12 cellular contexts compared by ENCODE assay signal in genomic region chr1:17874231-17874630, GRCh38.
DNase-seq lines count a peak whose midpoint lies in the region; ATAC-seq, FAIRE-seq and TF ChIP-seq lines count a peak whose summit lies in the region.
"Had no signal": no experiment of that assay in that cellular context is flagged by ENCODE, and none has a peak within 500 bp of the region (broad histone marks: within the 10 kb centered on the region; RNA-seq: fewer than 3 reads in every experiment).

No MANE protein-coding gene starts in this region.

- H3K36me3 ChIP-seq in WERI-Rb-1 = no peaks in the 10 kb centered on the region
- H3K36me3 ChIP-seq: upper lobe of right lung had no signal

- in situ Hi-C loops in G401 (cut with HindIII; ENCODE audit: low sequenced_read_pairs) = no loop called here

- peaks cover 2% of the 10 kb centered on the region for H3K9me3 ChIP-seq in WERI-Rb-1 (ENCODE audit: severe bottlenecking)
- H3K9me3 ChIP-seq: upper lobe of right lung had no signal

- H3K27me3 ChIP-seq in WERI-Rb-1 (ENCODE audit: insufficient read depth, low read depth, severe bottlenecking) = no peaks in the 10 kb centered on the region
- H3K27me3 ChIP-seq: upper lobe of right lung had no signal

- peaks cover 3% of the 10 kb centered on the region for H3K27me3 Mint-ChIP-seq in activated naive CD4-positive, alpha-beta T cell treated with anti-CD3 and anti-CD28 coated beads, Interleukin-2, amount 10 ng/mL, durations not matched to agents 7 days and 5 days

- TF ChIP-seq CTCF in epithelial cell of proximal tubule (conservative IDR thresholded peaks at IDR 0.05; ENCODE audit: low read depth, low read length) (no peak), WERI-Rb-1 (IDR thresholded peaks at IDR 0.05; ENCODE audit: low read depth, low read length) (no peak)

- CTCF ChIA-PET in activated naive CD4-positive, alpha-beta T cell treated with anti-CD3 and anti-CD28 coated beads, Interleukin-2, amount 10 ng/mL, durations not matched to agents 7 days and 5 days (lab: Charles Lee) = no interaction called here

- no peak for ATAC-seq in HG03520 (IDR thresholded peaks at IDR 0.05; ENCODE audit: unreplicated experiment)
- ATAC-seq: upper lobe of right lung had no signal

- no peak overlapping the region for H3K4me3 ChIP-seq in epithelial cell of proximal tubule (ENCODE audit: low read depth, low read length)
- no peak overlapping the region for H3K4me3 ChIP-seq in WERI-Rb-1 (ENCODE audit: low read depth, low read length)
- H3K4me3 ChIP-seq: skin epidermis, upper lobe of right lung had no signal

- no peaks in the 10 kb centered on the region for H3K4me1 Mint-ChIP-seq in activated naive CD4-positive, alpha-beta T cell treated with anti-CD3 and anti-CD28 coated beads, Interleukin-2, amount 10 ng/mL, durations not matched to agents 7 days and 5 days
- H3K4me1 Mint-ChIP-seq: central memory CD8-positive, alpha-beta T cell had no signal

- DNase-seq in G401 (ENCODE audit: low spot score) (peak; percentile 87), RCC 7860 (ENCODE audit: low spot score) (peak; percentile 91), epithelial cell of proximal tubule (ENCODE audit: low read depth) (peak; percentile 70), renal cortical epithelial cell (ENCODE audit: low read depth) (peak; percentile 90), NCI-H1105 treated with DMSO at 0.1 percent for 48 hours (lab: John Stamatoyannopoulos, UW) (no peak), WERI-Rb-1 (no peak)
- no peak for DNase-seq in activated naive CD4-positive, alpha-beta T cell treated with anti-CD3 and anti-CD28 coated beads, Interleukin-2, amount 10 ng/mL, durations not matched to agents 7 days and 5 days
- DNase-seq: NCI-H146 had no signal

- H3K9me3 Mint-ChIP-seq in activated naive CD4-positive, alpha-beta T cell treated with anti-CD3 and anti-CD28 coated beads, Interleukin-2, amount 10 ng/mL, durations not matched to agents 7 days and 5 days = no peaks in the 10 kb centered on the region
- H3K9me3 Mint-ChIP-seq: central memory CD8-positive, alpha-beta T cell had no signal

- no peak overlapping the region for H3K27ac ChIP-seq in WERI-Rb-1
- H3K27ac ChIP-seq: upper lobe of right lung had no signal

- H3K36me3 Mint-ChIP-seq in activated naive CD4-positive, alpha-beta T cell treated with anti-CD3 and anti-CD28 coated beads, Interleukin-2, amount 10 ng/mL, durations not matched to agents 7 days and 5 days = no peaks in the 10 kb centered on the region

- no peak overlapping the region for H3K27ac Mint-ChIP-seq in activated naive CD4-positive, alpha-beta T cell treated with anti-CD3 and anti-CD28 coated beads, Interleukin-2, amount 10 ng/mL, durations not matched to agents 7 days and 5 days

- no peak overlapping the region for H3K4me3 Mint-ChIP-seq in activated naive CD4-positive, alpha-beta T cell treated with anti-CD3 and anti-CD28 coated beads, Interleukin-2, amount 10 ng/mL, durations not matched to agents 7 days and 5 days
- H3K4me3 Mint-ChIP-seq: central memory CD8-positive, alpha-beta T cell had no signal

- FAIRE-seq in RCC 7860 (lab: Jason Lieb, UNC) = peak; percentile 95

Comparison
In these comparisons a context has a peak if more than half of its experiments do, and no peak if none do; other contexts are left out.
1. DNase-seq: peak in G401 (single experiment), RCC 7860 (single experiment), epithelial cell of proximal tubule (single experiment) and renal cortical epithelial cell (single experiment); none in NCI-H1105 treated with DMSO at 0.1 percent for 48 hours (single experiment), activated naive CD4-positive, alpha-beta T cell treated with anti-CD3 and anti-CD28 coated beads, Interleukin-2, amount 10 ng/mL, durations not matched to agents 7 days and 5 days (single experiment) and WERI-Rb-1 (single experiment).